ENCODE assay signal across 7 cellular contexts in genomic region chr2:176491172-176491904, GRCh38.
DNase-seq lines count a peak whose midpoint lies in the region; ATAC-seq and TF ChIP-seq lines count a peak whose summit lies in the region.

No MANE protein-coding gene starts in this region.

- H3K4me3 ChIP-seq in WERI-Rb-1 (ENCODE audit: low read depth, low read length), result no peak overlapping the region

- ATAC-seq in GM18867 (IDR thresholded peaks at IDR 0.05; ENCODE audit: unreplicated experiment), result peak; percentile 92
- ATAC-seq in HG02588 (IDR thresholded peaks at IDR 0.05; ENCODE audit: unreplicated experiment), result peak; percentile 91
- peak; percentile 90 for ATAC-seq in effector memory CD8-positive, alpha-beta T cell (replicated peaks)
- peak; percentile 83 for ATAC-seq in omental fat pad (ENCODE audit: low FRiP score)

- peak overlapping the region in 1 of 2 donors; percentile 35 for H3K27ac Mint-ChIP-seq in effector memory CD8-positive, alpha-beta T cell

- no peaks in the 10 kb centered on the region for H3K36me3 Mint-ChIP-seq in effector memory CD8-positive, alpha-beta T cell (ENCODE audit: insufficient read depth)

- H3K27ac ChIP-seq in WERI-Rb-1, result no peak overlapping the region

- TF ChIP-seq CTCF in omental fat pad (IDR thresholded peaks at IDR 0.05) (no peak), WERI-Rb-1 (IDR thresholded peaks at IDR 0.05; ENCODE audit: low read depth, low read length) (no peak)

- H3K4me3 Mint-ChIP-seq in effector memory CD8-positive, alpha-beta T cell, result peak overlapping the region in 1 of 2 donors; percentile 8

- peak; percentile 99 for DNase-seq in MV-4-11 (lab: John Stamatoyannopoulos, UW)
- DNase-seq in effector memory CD8-positive, alpha-beta T cell, result peak; percentile 13 to 15 (median 15)
- DNase-seq in omental fat pad (ENCODE audit: low spot score), result no peak
- no peak for DNase-seq in WERI-Rb-1
- no peak for DNase-seq in activated naive CD4-positive, alpha-beta T cell (lab: John Stamatoyannopoulos, UW)

- H3K4me1 Mint-ChIP-seq in effector memory CD8-positive, alpha-beta T cell (ENCODE audit: low read depth in 2 of 2), result peaks cover 6 to 8% of the 10 kb centered on the region in 2 donors

- no peaks in the 10 kb centered on the region for H3K36me3 ChIP-seq in WERI-Rb-1

- H3K9me3 Mint-ChIP-seq in effector memory CD8-positive, alpha-beta T cell, result no peaks in the 10 kb centered on the region

- H3K9me3 ChIP-seq in WERI-Rb-1 (ENCODE audit: severe bottlenecking), result no peaks in the 10 kb centered on the region

- peaks cover 17 to 40% of the 10 kb centered on the region in 2 donors for H3K27me3 Mint-ChIP-seq in effector memory CD8-positive, alpha-beta T cell

- peaks cover 38% of the 10 kb centered on the region for H3K27me3 ChIP-seq in WERI-Rb-1 (ENCODE audit: insufficient read depth, low read depth, severe bottlenecking)

Comparison
In these comparisons a context has a peak if more than half of its experiments do, and no peak if none do; other contexts are left out.
1. DNase-seq: peak in MV-4-11 (single experiment) and effector memory CD8-positive, alpha-beta T cell (3 of 3); none in omental fat pad (single experiment), WERI-Rb-1 (single experiment) and activated naive CD4-positive, alpha-beta T cell (0 of 4).
2. Peak in every context shown above with its lines, with median percentiles within 50 percentile points of each other: ATAC-seq.